Comparison of ENCODE assay signal across 19 cellular contexts in genomic region chr1:41860771-41861170, GRCh38. TPM values are rescaled to one million over a fixed set of nuclear protein-coding genes. Genes with fewer than 3 reads are reported as not detected.
DNase-seq lines count a peak whose midpoint lies in the region; ATAC-seq and TF ChIP-seq lines count a peak whose summit lies in the region.
"Had no signal": no experiment of that assay in that cellular context is flagged by ENCODE, and none has a peak within 500 bp of the region (broad histone marks: within the 10 kb centered on the region; RNA-seq: fewer than 3 reads in every experiment).

No MANE protein-coding gene starts in this region.

- POLR2A ChIA-PET in Panc1 (lab: Charles Lee), result no interaction called here

- H2AFZ ChIP-seq in mammary epithelial cell (ENCODE audit: low read depth, low read length) (no peak overlapping the region), mesenchymal stem cell (ENCODE audit: low read depth, low read length) (no peak overlapping the region)

- BruUV-seq in mammary epithelial cell (replicated peaks; lab: Mats Ljungman, UMichigan) (no TSS peak), Panc1 (replicated peaks; lab: Mats Ljungman, UMichigan) (no TSS peak)

- H3K79me2 ChIP-seq in mammary epithelial cell (ENCODE audit: insufficient read depth, low read length), result no peaks in the 10 kb centered on the region

- DNase-seq in breast epithelium (ENCODE audit: low spot score in 2 of 2), result no peak
- no peak for DNase-seq in mammary epithelial cell
- no peak for DNase-seq in Panc1 (ENCODE audit: low read depth, low spot score)
- DNase-seq in mesenchymal stem cell, result no peak
- no peak for DNase-seq in stimulated activated CD4-positive, alpha-beta T cell treated with anti-CD3 and anti-CD28 coated beads, Interleukin-2, amount 100 ng/mL, for 24 hours
- no peak for DNase-seq in NCI-H1694 (lab: John Stamatoyannopoulos, UW)
- DNase-seq: 8988T; CD4-positive, CD25-positive, alpha-beta regulatory T cell; DMS153; H9; NCI-H1105; NCI-H1436 treated with DMSO at 0.1 percent for 48 hours; NCI-H1930; NCI-H2107; NCI-H524 treated with DMSO at 0.1 percent for 48 hours had no signal

- no peak overlapping the region for H3K4me3 ChIP-seq in breast epithelium
- H3K4me3 ChIP-seq in mammary epithelial cell (replicated peaks in 1 of 3; ENCODE audit: insufficient read depth in 1 of 3, low read depth in 2 of 3, low read length in 3 of 3), result no peak overlapping the region
- H3K4me3 ChIP-seq in Panc1 (ENCODE audit: low read depth in 2 of 2, low read length in 2 of 2), result no peak overlapping the region
- H3K4me3 ChIP-seq in mesenchymal stem cell (ENCODE audit: insufficient read depth in 1 of 2, low read depth in 1 of 2, low read length in 2 of 2), result no peak overlapping the region
- H3K4me3 ChIP-seq: GM23338 had no signal

- H2BK120ac ChIP-seq in mesenchymal stem cell (ENCODE audit: low read depth, low read length), result no peak overlapping the region

- peaks cover 2 to 18% of the 10 kb centered on the region in 2 donors for H3K4me1 ChIP-seq in breast epithelium
- peaks cover 62% of the 10 kb centered on the region for H3K4me1 ChIP-seq in mammary epithelial cell (ENCODE audit: insufficient read depth, low read length)
- peaks cover 40% of the 10 kb centered on the region for H3K4me1 ChIP-seq in Panc1 (ENCODE audit: control insufficient read depth, insufficient read depth, low read length)
- H3K4me1 ChIP-seq in mesenchymal stem cell (ENCODE audit: control insufficient read depth, insufficient read depth, low read depth, low read length), result peaks cover 29% of the 10 kb centered on the region

- no peaks in the 10 kb centered on the region for H3K36me3 ChIP-seq in breast epithelium
- no peaks in the 10 kb centered on the region for H3K36me3 ChIP-seq in mammary epithelial cell (ENCODE audit: insufficient read depth, low read length)
- no peaks in the 10 kb centered on the region for H3K36me3 ChIP-seq in Panc1 (ENCODE audit: control insufficient read depth, insufficient read depth, low read length)
- no peaks in the 10 kb centered on the region for H3K36me3 ChIP-seq in mesenchymal stem cell (ENCODE audit: control insufficient read depth in 1 of 2, insufficient read depth in 2 of 2, low read depth in 1 of 2, low read length in 2 of 2)

- H3K27ac ChIP-seq in breast epithelium, result peak overlapping the region; percentile 26 to 27
- no peak overlapping the region for H3K27ac ChIP-seq in mammary epithelial cell (ENCODE audit: insufficient read depth, low read depth, low read length)
- H3K27ac ChIP-seq in Panc1 (ENCODE audit: low read length), result peak overlapping the region; percentile 83
- no peak overlapping the region for H3K27ac ChIP-seq in mesenchymal stem cell (ENCODE audit: low read length, poor library complexity, severe bottlenecking)
- H3K27ac ChIP-seq: KMS-11 had no signal

- H3K4me2 ChIP-seq in mammary epithelial cell (ENCODE audit: insufficient read depth, low read depth, low read length), result no peak overlapping the region
- no peak overlapping the region for H3K4me2 ChIP-seq in mesenchymal stem cell (ENCODE audit: low read length, poor library complexity, severe bottlenecking)
- H3K4me2 ChIP-seq: GM23338, KMS-11 had no signal

- no peak overlapping the region for H3K18ac ChIP-seq in mesenchymal stem cell (ENCODE audit: low read depth in 1 of 2, low read length in 2 of 2)

- H3K9me3 ChIP-seq in breast epithelium (no peaks in the 10 kb centered on the region), mammary epithelial cell (replicated peaks; ENCODE audit: insufficient read depth, low read length) (no peaks in the 10 kb centered on the region), Panc1 (ENCODE audit: control insufficient read depth, insufficient read depth, low read depth, low read length) (no peaks in the 10 kb centered on the region), mesenchymal stem cell (ENCODE audit: control insufficient read depth, low read length) (no peaks in the 10 kb centered on the region)

- peak overlapping the region; percentile 13 for H2AK5ac ChIP-seq in mesenchymal stem cell (ENCODE audit: low read length, severe bottlenecking)

- no peak overlapping the region for H3K4ac ChIP-seq in mesenchymal stem cell (ENCODE audit: low read depth in 1 of 2, low read length in 2 of 2)

- CTCF ChIA-PET in mammary epithelial cell (lab: Charles Lee; ENCODE audit: low non-redundant PET), result no interaction called here
- CTCF ChIA-PET in Panc1 (lab: Charles Lee), result no interaction called here

- ATAC-seq in Panc1, result no peak
- ATAC-seq in HG02981 (IDR thresholded peaks at IDR 0.05; ENCODE audit: unreplicated experiment), result no peak
- no peak for ATAC-seq in HG02973 (IDR thresholded peaks at IDR 0.05; ENCODE audit: unreplicated experiment)
- ATAC-seq: GM23338 had no signal

- H2BK5ac ChIP-seq in mesenchymal stem cell (ENCODE audit: low read depth, low read length, poor library complexity, severe bottlenecking), result no peak overlapping the region

- H4K91ac ChIP-seq in mesenchymal stem cell (ENCODE audit: low read length), result no peak overlapping the region

- no peak overlapping the region for H2BK15ac ChIP-seq in mesenchymal stem cell (ENCODE audit: low read depth, poor library complexity, severe bottlenecking)

- TF ChIP-seq POLR2A in breast epithelium (IDR thresholded peaks at IDR 0.05), result no peak

- H3K79me1 ChIP-seq in mesenchymal stem cell (replicated peaks; ENCODE audit: low read length, poor library complexity, severe bottlenecking), result peaks cover 31% of the 10 kb centered on the region

- intact Hi-C loops in breast epithelium (cut with DNase I; ENCODE audit: low total_unique reads), result no loop called here
- intact Hi-C loops in mammary epithelial cell (cut with micrococcal nuclease), result no loop called here
- intact Hi-C loops in Panc1 (cut with micrococcal nuclease; ENCODE audit: unreplicated experiment), result no loop called here

- H4K20me1 ChIP-seq in mammary epithelial cell (ENCODE audit: insufficient read depth, low read length), result no peaks in the 10 kb centered on the region

- no peak overlapping the region for H3K23ac ChIP-seq in mesenchymal stem cell (ENCODE audit: low read length in 2 of 2)

- in situ Hi-C loops in mammary epithelial cell (cut with MboI; ENCODE audit: low sequenced_read_pairs in 2 of 2), result no loop called here
- in situ Hi-C loops in Panc1 (cut with HindIII; ENCODE audit: low pct_unique_long_range_greater_than_20kb, low sequenced_read_pairs), result no loop called here

- WGBS in mammary epithelial cell (ENCODE audit: low coverage, missing lambda C conversion rate), result 50% methylated on average over 8 of the region's 8 CpGs
- WGBS in mesenchymal stem cell, result 92% methylated on average over 8 of the region's 8 CpGs

- dilution Hi-C loops in mammary epithelial cell (cut with HindIII; ENCODE audit: low sequenced_read_pairs), result no loop called here

- no peak overlapping the region for H3K14ac ChIP-seq in mesenchymal stem cell (ENCODE audit: low read length in 2 of 2)

- no peak overlapping the region for H4K8ac ChIP-seq in mesenchymal stem cell (ENCODE audit: low read length)

- peak overlapping the region in 1 of 2 experiments; percentile 32 for H2BK12ac ChIP-seq in mesenchymal stem cell (ENCODE audit: low read length in 2 of 2)

- TF ChIP-seq CTCF in breast epithelium (IDR thresholded peaks at IDR 0.05) (no peak), mammary epithelial cell (conservative IDR thresholded peaks at IDR 0.05 in 1 of 2, IDR thresholded peaks at IDR 0.05 in 1 of 2; ENCODE audit: extremely low read depth in 1 of 2, insufficient read depth in 1 of 2, low read depth in 1 of 2, low read length in 2 of 2) (no peak), Panc1 (IDR thresholded peaks at IDR 0.05) (no peak)

- no peaks in the 10 kb centered on the region for H3K27me3 ChIP-seq in breast epithelium
- no peaks in the 10 kb centered on the region for H3K27me3 ChIP-seq in mammary epithelial cell (ENCODE audit: insufficient read depth, low read length)
- 0 out of 2 replicates have a peak, but pooled peaks cover 2% of the 10 kb centered on the region for H3K27me3 ChIP-seq in Panc1 (ENCODE audit: control insufficient read depth, insufficient read depth, low read length)
- peaks cover 0 to 22% of the 10 kb centered on the region in 2 experiments for H3K27me3 ChIP-seq in mesenchymal stem cell (ENCODE audit: control insufficient read depth in 1 of 2, insufficient read depth in 1 of 2, low read length in 2 of 2)

- H3K9ac ChIP-seq in mammary epithelial cell (ENCODE audit: insufficient read depth, low read length), result no peak overlapping the region
- no peak overlapping the region for H3K9ac ChIP-seq in mesenchymal stem cell (ENCODE audit: low read length)
- H3K9ac ChIP-seq: KMS-11 had no signal

RNA-seq across cellular contexts. Expression of gene HIVEP3, which starts 58.0 kb away (rescaled TPM):
- total RNA-seq in breast epithelium (10 to 100 TPM in 1 of 3 donors, 1 to 10 TPM in 2; 3.5 to 13.5 (median 9.2) TPM), mammary epithelial cell (1 to 10 TPM; 4.5 to 7.9 TPM), Panc1 (2021; ENCODE audit: unreplicated experiment) (6.0 TPM)
- polyA plus RNA-seq in mammary epithelial cell, result 6.6 TPM
- polyA minus RNA-seq in mammary epithelial cell, result 9.8 TPM
- polyA plus RNA-seq in Panc1 (2012; ENCODE audit: insufficient read length), result 10.1 TPM
- 3.5 TPM for polyA plus RNA-seq in mesenchymal stem cell (2013, experiment 1 of 2)
- polyA plus RNA-seq in mesenchymal stem cell (2013, experiment 2 of 2), result 3.6 TPM

Comparison
In these comparisons a context has a peak if more than half of its experiments do, and no peak if none do; other contexts are left out.
1. H3K27ac ChIP-seq: peak in breast epithelium (2 of 2) and Panc1 (single experiment); none in mammary epithelial cell (single experiment) and mesenchymal stem cell (single experiment).